In genomic region chr12:132321321-132322118, GRCh38 we compare ENCODE assay signal across 32 cellular contexts. TPM values are rescaled to one million over a fixed set of nuclear protein-coding genes. Genes with fewer than 3 reads are reported as not detected.
"Had no signal": no experiment of that assay in that cellular context is flagged by ENCODE, and none has a peak within 500 bp of the region (broad histone marks: within the 10 kb centered on the region; RNA-seq: fewer than 3 reads in every experiment).

No MANE protein-coding gene starts in this region.

- H3K27ac ChIP-seq: left lung, thyroid gland, upper lobe of right lung had no signal

- H3K36me3 Mint-ChIP-seq: mesothelial cell of epicardium; naive B cell; stimulated activated memory B cell treated with anti-CD40 and anti-IgM and Interleukin-4, amounts not matched to agents 10 μg/mL and 1 μg/mL and 100 μg/mL, for 72 hours had no signal

- H3K9me3 ChIP-seq: heart left ventricle, left lung, sigmoid colon, thyroid gland, upper lobe of right lung had no signal

- H3K4me1 Mint-ChIP-seq: endodermal cell, mesothelial cell of epicardium had no signal

- H3K4me3 ChIP-seq: heart left ventricle, left lung, sigmoid colon, thyroid gland, upper lobe of right lung had no signal

- H3K27me3 ChIP-seq: thyroid gland, upper lobe of right lung had no signal

- ATAC-seq: activated CD4-positive, CD25-positive, alpha-beta regulatory T cell treated with anti-CD3 and anti-CD28 coated beads, Interleukin-2, amount 50 U/mL, for 24 hours; activated naive CD8-positive, alpha-beta T cell treated with anti-CD3 and anti-CD28 coated beads, Interleukin-2, amount 50 U/mL, for 24 hours; esophagus mucosa; heart left ventricle; left lung; stimulated activated memory B cell treated with anti-CD40 and anti-IgM and Interleukin-4, amounts not matched to agents 10 μg/mL and 1 μg/mL and 100 μg/mL, for 72 hours; stimulated activated naive CD8-positive, alpha-beta T cell treated with anti-CD3 and anti-CD28 coated beads, Interleukin-15, amount 100 ng/mL, for 72 hours; upper lobe of right lung had no signal

- H3K9me3 Mint-ChIP-seq: activated naive CD4-positive, alpha-beta T cell treated with anti-CD3 and anti-CD28 coated beads, Interleukin-2, amount 50 U/mL, for 24 hours; activated naive CD8-positive, alpha-beta T cell treated with anti-CD3 and anti-CD28 coated beads, Interleukin-2, amount 50 U/mL, for 24 hours; activated T-helper 1 cell treated with anti-CD3 and anti-CD28 coated beads, Interleukin-12 subunit alpha, Interleukin-12 subunit beta, Interleukin-2, Interleukin-4 antibody, amounts not matched to agents 30 ng/mL and 10 ng/mL and 1 ng/mL, durations not matched to agents 14 hours and 24 hours and 36 hours; dendritic cell treated with granulocyte-macrophage colony-stimulating factor and Interleukin-4, amounts not matched to agents 40 ng/mL and 50 ng/mL, for 4 days; endodermal cell; mesothelial cell of epicardium; naive B cell; stimulated activated memory B cell treated with anti-CD40 and anti-IgM and Interleukin-4, amounts not matched to agents 10 μg/mL and 1 μg/mL and 100 μg/mL, for 72 hours; stimulated activated naive CD8-positive, alpha-beta T cell treated with anti-CD3 and anti-CD28 coated beads, Interleukin-15, amount 100 ng/mL, for 72 hours had no signal

- H3K36me3 ChIP-seq: heart left ventricle, left lung, sigmoid colon, thyroid gland, upper lobe of right lung had no signal

- H3K27ac Mint-ChIP-seq: activated naive CD4-positive, alpha-beta T cell treated with anti-CD3 and anti-CD28 coated beads, Interleukin-2, amount 50 U/mL, for 24 hours; activated naive CD8-positive, alpha-beta T cell treated with anti-CD3 and anti-CD28 coated beads, Interleukin-2, amount 50 U/mL, for 24 hours; activated T-helper 1 cell treated with anti-CD3 and anti-CD28 coated beads, Interleukin-12 subunit alpha, Interleukin-12 subunit beta, Interleukin-2, Interleukin-4 antibody, amounts not matched to agents 30 ng/mL and 10 ng/mL and 1 ng/mL, durations not matched to agents 14 hours and 24 hours and 36 hours; dendritic cell treated with granulocyte-macrophage colony-stimulating factor and Interleukin-4, amounts not matched to agents 40 ng/mL and 50 ng/mL, for 4 days; endodermal cell; mesothelial cell of epicardium; naive B cell; progenitor cell of endocrine pancreas; stimulated activated memory B cell treated with anti-CD40 and anti-IgM and Interleukin-4, amounts not matched to agents 10 μg/mL and 1 μg/mL and 100 μg/mL, for 72 hours; stimulated activated naive CD8-positive, alpha-beta T cell treated with anti-CD3 and anti-CD28 coated beads, Interleukin-15, amount 100 ng/mL, for 72 hours had no signal

- H3K4me1 ChIP-seq: heart left ventricle, upper lobe of right lung had no signal

- H3K4me3 Mint-ChIP-seq: activated naive CD4-positive, alpha-beta T cell treated with anti-CD3 and anti-CD28 coated beads, Interleukin-2, amount 50 U/mL, for 24 hours; activated naive CD8-positive, alpha-beta T cell treated with anti-CD3 and anti-CD28 coated beads, Interleukin-2, amount 50 U/mL, for 24 hours; activated T-helper 1 cell treated with anti-CD3 and anti-CD28 coated beads, Interleukin-12 subunit alpha, Interleukin-12 subunit beta, Interleukin-2, Interleukin-4 antibody, amounts not matched to agents 30 ng/mL and 10 ng/mL and 1 ng/mL, durations not matched to agents 14 hours and 24 hours and 36 hours; dendritic cell treated with granulocyte-macrophage colony-stimulating factor and Interleukin-4, amounts not matched to agents 40 ng/mL and 50 ng/mL, for 4 days; endodermal cell; mesothelial cell of epicardium; stimulated activated memory B cell treated with anti-CD40 and anti-IgM and Interleukin-4, amounts not matched to agents 10 μg/mL and 1 μg/mL and 100 μg/mL, for 72 hours; stimulated activated naive CD8-positive, alpha-beta T cell treated with anti-CD3 and anti-CD28 coated beads, Interleukin-15, amount 100 ng/mL, for 72 hours had no signal

- DNase-seq: activated CD4-positive, alpha-beta T cell treated with anti-CD3 and anti-CD28 coated beads for 48 hours; activated CD4-positive, alpha-beta T cell treated with anti-CD3 and anti-CD28 coated beads, Interleukin-2, amount 50 U/mL, for 48 hours; activated CD8-positive, alpha-beta memory T cell treated with anti-CD3 and anti-CD28 coated beads for 24 hours; activated gamma-delta T cell; activated naive CD8-positive, alpha-beta T cell treated with anti-CD3 and anti-CD28 coated beads, Interleukin-2, amount 50 U/mL, for 24 hours; amygdala; central memory CD4-positive, alpha-beta T cell; endodermal cell; foreskin fibroblast; kidney glomerular epithelial cell; mammary epithelial cell; naive B cell; sigmoid colon; small intestine; stimulated activated CD4-positive, alpha-beta T cell treated with anti-CD3 and anti-CD28 coated beads, Interleukin-1b, Interleukin-23, amount 100 ng/mL, for 48 hours; stimulated activated CD4-positive, alpha-beta T cell treated with anti-CD3 and anti-CD28 coated beads, Interleukin-4, amount 100 ng/mL, for 4 hours; stimulated activated CD8-positive, alpha-beta memory T cell treated with anti-CD3 and anti-CD28 coated beads, Interleukin-4, amount 100 ng/mL, for 48 hours; stimulated activated naive CD8-positive, alpha-beta T cell treated with anti-CD3 and anti-CD28 coated beads, Interleukin-15, amount 100 ng/mL, for 72 hours; thyroid gland; upper lobe of right lung had no signal

RNA-seq across cellular contexts. Expression of gene GALNT9, which starts 7.9 kb away (rescaled TPM):
- total RNA-seq: activated T-helper 1 cell treated with anti-CD3 and anti-CD28 coated beads, Interleukin-12 subunit alpha, Interleukin-12 subunit beta, Interleukin-2, Interleukin-4 antibody, amounts not matched to agents 30 ng/mL and 10 ng/mL and 1 ng/mL, durations not matched to agents 14 hours and 24 hours and 36 hours; esophagus mucosa; mammary epithelial cell; osteocyte; T-helper 1 cell treated with Interleukin-12 subunit alpha and Interleukin-12 subunit beta and Interleukin-4 antibody, amounts not matched to agents 30 ng/mL and 1 ng/mL, for 36 hours had no signal
